11 cellular contexts compared by ENCODE assay signal in genomic region chr12:8156845-8157244, GRCh38. TPM values are rescaled to one million over a fixed set of nuclear protein-coding genes. Genes with fewer than 3 reads are reported as not detected.
DNase-seq lines count a peak whose midpoint lies in the region; ATAC-seq, FAIRE-seq and TF ChIP-seq lines count a peak whose summit lies in the region.
"Had no signal": no experiment of that assay in that cellular context is flagged by ENCODE, and none has a peak within 500 bp of the region (broad histone marks: within the 10 kb centered on the region; RNA-seq: fewer than 3 reads in every experiment).

Gene ZNF705A (plus strand): TSS chr12:8157015. CDS start chr12:8172626, 15,611 bp downstream.

- FAIRE-seq in bronchial epithelial cell (lab: Jason Lieb, UNC) (no peak), small intestine (lab: Jason Lieb, UNC) (no peak)

- DNase-seq in COLO829 (ENCODE audit: low spot score) (peak; percentile 36), NOMO-1 (lab: John Stamatoyannopoulos, UW; ENCODE audit: unreplicated experiment in 2 of 2) (peak; percentile 80 to 88), bronchial epithelial cell (ENCODE audit: low read depth) (peak; percentile 88), mucosa of descending colon (no peak), NCI-H1105 (lab: John Stamatoyannopoulos, UW) (no peak), small intestine (no peak), NCI-H1436 treated with DMSO at 0.1 percent for 48 hours (lab: John Stamatoyannopoulos, UW) (no peak)
- DNase-seq: DMS 273 treated with DMSO at 0.1 percent for 48 hours, NCI-H1694 had no signal

- peak; percentile 11 for ATAC-seq in mucosa of descending colon
- ATAC-seq in GM21825 (IDR thresholded peaks at IDR 0.05; ENCODE audit: unreplicated experiment) = no peak

- 59 to 79% (median 68%) methylated on average over 3 of the region's 3 CpGs for WGBS in small intestine, 3 donors

- intact Hi-C loops in mucosa of descending colon (cut with DNase I, micrococcal nuclease) = no loop called here

- no peaks in the 10 kb centered on the region for H3K4me1 ChIP-seq in mucosa of descending colon (ENCODE audit: low read depth)
- H3K4me1 ChIP-seq in small intestine (ENCODE audit: control insufficient read depth in 2 of 2, insufficient read depth in 1 of 2, low read depth in 1 of 2, low read length in 1 of 2) = no peaks in the 10 kb centered on the region

- H3K4me3 ChIP-seq in bronchial epithelial cell (ENCODE audit: low read depth, low read length) = no peak within 1 kb of the TSS
- H3K4me3 ChIP-seq in mucosa of descending colon = no peak within 1 kb of the TSS
- H3K4me3 ChIP-seq in small intestine (ENCODE audit: low read depth in 1 of 2, low read length in 2 of 2) = no peak within 1 kb of the TSS

- TF ChIP-seq CTCF in bronchial epithelial cell (IDR thresholded peaks at IDR 0.05; ENCODE audit: insufficient read depth, low read length, severe bottlenecking) = no peak
- TF ChIP-seq CTCF in mucosa of descending colon (IDR thresholded peaks at IDR 0.05) = no peak

- H3K9me3 ChIP-seq in mucosa of descending colon (no peaks in the 10 kb centered on the region), small intestine (ENCODE audit: control insufficient read depth, low read depth) (no peaks in the 10 kb centered on the region)

- H3K27me3 ChIP-seq in bronchial epithelial cell (ENCODE audit: control insufficient read depth, insufficient read depth, low read length) = no peaks in the 10 kb centered on the region
- H3K27me3 ChIP-seq in small intestine (ENCODE audit: control insufficient read depth in 2 of 2, insufficient read depth in 2 of 2, low read length in 2 of 2) = no peaks in the 10 kb centered on the region

- no peak within 1 kb of the TSS for H3K27ac ChIP-seq in small intestine (ENCODE audit: low read depth in 1 of 2, low read length in 1 of 2)

- no peaks in the 10 kb centered on the region for H3K36me3 ChIP-seq in bronchial epithelial cell (ENCODE audit: control insufficient read depth, insufficient read depth, low read length)
- H3K36me3 ChIP-seq in mucosa of descending colon (ENCODE audit: low read depth) = no peaks in the 10 kb centered on the region
- no peaks in the 10 kb centered on the region for H3K36me3 ChIP-seq in small intestine (ENCODE audit: control insufficient read depth in 2 of 2, insufficient read depth in 2 of 2, low read length in 2 of 2)

RNA-seq across cellular contexts. Expression of gene ZNF705A, which starts in this region (rescaled TPM):
- total RNA-seq in bronchial epithelial cell (not detected in 2 replicates), mucosa of descending colon (not detected)
- not detected for polyA plus RNA-seq in small intestine
- polyA plus RNA-seq: esophagus had no signal

Comparison
In these comparisons a context has a peak if more than half of its experiments do, and no peak if none do; other contexts are left out.
1. Peak in DNase-seq in bronchial epithelial cell; RNA of the gene not detected or under 1 TPM.
2. Peak in ATAC-seq in mucosa of descending colon; RNA of the gene not detected or under 1 TPM.
3. DNase-seq: peak in COLO829 (single experiment) and NOMO-1 (2 of 2); none in mucosa of descending colon (0 of 3), NCI-H1105 (single experiment), small intestine (single experiment) and NCI-H1436 treated with DMSO at 0.1 percent for 48 hours (single experiment).